ENCODE assay signal across 12 cellular contexts in genomic region chr19:1041835-1042685, GRCh38. TPM values are rescaled to one million over a fixed set of nuclear protein-coding genes. Genes with fewer than 3 reads are reported as not detected.
A peak's percentile ranks its signal among the peaks of the same experiment; 100 is the strongest.
DNase-seq lines count a peak whose midpoint lies in the region; ATAC-seq and TF ChIP-seq lines count a peak whose summit lies in the region.
"Had no signal": no experiment of that assay in that cellular context is flagged by ENCODE, and none has a peak within 500 bp of the region (broad histone marks: within the 10 kb centered on the region; RNA-seq: fewer than 3 reads in every experiment).

No MANE protein-coding gene starts in this region.

- H3K36me3 ChIP-seq in BE2C (no peaks in the 10 kb centered on the region), mucosa of descending colon (ENCODE audit: low read depth) (no peaks in the 10 kb centered on the region), hepatocyte (replicated peaks; ENCODE audit: insufficient read depth, low read depth) (no peaks in the 10 kb centered on the region)

- H3K9me2 ChIP-seq in hepatocyte (replicated peaks; ENCODE audit: insufficient read depth), result no peaks in the 10 kb centered on the region

- DNase-seq in BE2C (peak; percentile 59), H9 (peak; percentile 27), activated B cell treated with CpG ODN at 0.5 μM for 24 hours (no peak), mucosa of descending colon (peak; percentile 92 to 95 (median 94)), hepatocyte (ENCODE audit: low spot score) (no peak)
- DNase-seq in activated effector memory CD4-positive, alpha-beta T cell treated with anti-CD3 and anti-CD28 coated beads, Interleukin-2, amount 50 U/mL, for 16 hours, result no peak
- DNase-seq: GF-D8 had no signal

- H4K20me1 ChIP-seq in H9 (ENCODE audit: control insufficient read depth, insufficient read depth, insufficient read length), result no peaks in the 10 kb centered on the region
- no peaks in the 10 kb centered on the region for H4K20me1 ChIP-seq in hepatocyte (ENCODE audit: insufficient read depth, poor library complexity, severe bottlenecking)

- no peaks in the 10 kb centered on the region for H3K27me3 ChIP-seq in BE2C
- no peaks in the 10 kb centered on the region for H3K27me3 ChIP-seq in H9 (ENCODE audit: insufficient read depth, low read length)
- no peaks in the 10 kb centered on the region for H3K27me3 ChIP-seq in hepatocyte

- H3K27ac ChIP-seq in H9 (ENCODE audit: insufficient read length, low read depth, low read length), result no peak overlapping the region
- H3K27ac ChIP-seq in hepatocyte, result no peak overlapping the region

- no peaks in the 10 kb centered on the region for H3K79me1 ChIP-seq in H9 (ENCODE audit: insufficient read depth, low read depth, low read length, poor library complexity, severe bottlenecking)

- H4K8ac ChIP-seq in H9 (replicated peaks; ENCODE audit: insufficient read length, low read depth, low read length), result no peak overlapping the region

- H3K23me2 ChIP-seq in H9 (ENCODE audit: insufficient read length, low read depth, low read length, poor library complexity, severe bottlenecking), result peaks cover 9% of the 10 kb centered on the region

- H3K4ac ChIP-seq in H9 (ENCODE audit: low read depth, low read length), result no peak overlapping the region

- H2BK120ac ChIP-seq in H9 (ENCODE audit: low read depth, low read length, poor library complexity, severe bottlenecking), result no peak overlapping the region

- H3K79me2 ChIP-seq in H9 (ENCODE audit: insufficient read depth, low read length) (no peaks in the 10 kb centered on the region), hepatocyte (no peaks in the 10 kb centered on the region)

- H3K9ac ChIP-seq in H9 (ENCODE audit: extremely low read depth, insufficient read length, low read length), result no peak overlapping the region

- H3K4me1 ChIP-seq in BE2C (peaks cover 10% of the 10 kb centered on the region), H9 (ENCODE audit: insufficient read depth, low read length) (no peaks in the 10 kb centered on the region; the same call in 1 of the 2 replicates), mucosa of descending colon (ENCODE audit: low read depth) (peaks cover 41% of the 10 kb centered on the region), hepatocyte (ENCODE audit: insufficient read depth) (peaks cover 8% of the 10 kb centered on the region)

- H3K4me3 Mint-ChIP-seq in H9 (peak overlapping the region in 1 of 2 experiments; percentile 23; a peak in 1 of 5 replicates), activated B cell treated with CpG ODN at 0.5 μM for 24 hours (peak overlapping the region; percentile 98)

- H3K27me3 Mint-ChIP-seq in H9 (ENCODE audit: low read depth) (peaks cover 2% of the 10 kb centered on the region; the same call in 1 of the 2 replicates), activated B cell treated with CpG ODN at 0.5 μM for 24 hours (no peaks in the 10 kb centered on the region)

- no peak overlapping the region for H2AK5ac ChIP-seq in H9 (ENCODE audit: insufficient read length, low read length)

- no peak overlapping the region for H4K91ac ChIP-seq in H9 (ENCODE audit: insufficient read length, low read depth, low read length)

- no peak overlapping the region for H3K18ac ChIP-seq in H9 (ENCODE audit: insufficient read length, low read depth, low read length)

- no peak overlapping the region for H3K27ac Mint-ChIP-seq in H9
- H3K27ac Mint-ChIP-seq in activated B cell treated with CpG ODN at 0.5 μM for 24 hours, result no peak overlapping the region
- H3K27ac Mint-ChIP-seq: T-helper 1 cell treated with Interleukin-12 subunit alpha and Interleukin-12 subunit beta and Interleukin-4 antibody, amounts not matched to agents 30 μg/mL and 1 μg/mL, for 36 hours had no signal

- H2BK15ac ChIP-seq in H9 (ENCODE audit: low read depth, low read length), result no peak overlapping the region

- intact Hi-C loops in activated B cell treated with CpG ODN at 0.5 μM for 24 hours (cut with micrococcal nuclease) (loop anchor here (1.0 to 2.0 kb wide), 3 partner anchors 15 to 21 kb away; partner anchors contain the start of genes CNN2, RNU6-2 and TMEM259), mucosa of descending colon (cut with DNase I, micrococcal nuclease) (no loop called here)

- H3K9me3 ChIP-seq in BE2C, result no peaks in the 10 kb centered on the region
- no peaks in the 10 kb centered on the region for H3K9me3 ChIP-seq in H9 (ENCODE audit: control insufficient read depth, low read depth, low read length)
- no peaks in the 10 kb centered on the region for H3K9me3 ChIP-seq in mucosa of descending colon
- no peaks in the 10 kb centered on the region for H3K9me3 ChIP-seq in hepatocyte (ENCODE audit: low read depth)

- no peak overlapping the region for H4K5ac ChIP-seq in H9 (ENCODE audit: insufficient read length, low read depth, low read length)

- H3K14ac ChIP-seq in H9 (ENCODE audit: insufficient read depth, low read length), result no peak overlapping the region

- H3K56ac ChIP-seq in H9 (ENCODE audit: insufficient read length, low read depth, low read length), result no peak overlapping the region

- no peak overlapping the region for H2BK12ac ChIP-seq in H9 (ENCODE audit: insufficient read length, low read depth, low read length)

- H3K4me3 ChIP-seq in BE2C (ENCODE audit: low read depth, low read length) (peak overlapping the region; percentile 51), mucosa of descending colon (no peak overlapping the region), hepatocyte (no peak overlapping the region)

- no peak overlapping the region for H2BK5ac ChIP-seq in H9 (ENCODE audit: insufficient read length, low read length)

- no peak overlapping the region for H3T11ph ChIP-seq in H9 (ENCODE audit: low read length)

- POLR2A ChIA-PET in activated B cell treated with CpG ODN at 0.5 μM for 24 hours (lab: Charles Lee), result interaction anchor here (0.5 to 9.9 kb wide), 9 partner anchors 14 to 1238 kb away, joined by 3 to 365 read pairs (median 9); partner anchors contain the start of genes ARHGAP45, CNN2, RNU6-2 and TMEM259

- ATAC-seq in activated B cell treated with CpG ODN at 0.5 μM for 24 hours (ENCODE audit: low read depth) (no peak), mucosa of descending colon (peak; percentile 72), HG02852 (IDR thresholded peaks at IDR 0.05; ENCODE audit: unreplicated experiment) (no peak), HG02763 (IDR thresholded peaks at IDR 0.05; ENCODE audit: unreplicated experiment) (no peak)

- H2AFZ ChIP-seq in H9 (ENCODE audit: low read length) (no peak overlapping the region), hepatocyte (no peak overlapping the region)

- no peak overlapping the region for H3K4me2 ChIP-seq in H9 (ENCODE audit: insufficient read depth, insufficient read length, low read length)
- no peak overlapping the region for H3K4me2 ChIP-seq in hepatocyte

- peaks cover 13 to 29% of the 10 kb centered on the region in 2 experiments for H3K4me1 Mint-ChIP-seq in H9
- peaks cover 47% of the 10 kb centered on the region for H3K4me1 Mint-ChIP-seq in activated B cell treated with CpG ODN at 0.5 μM for 24 hours

- no CpG with 5 or more reads among the region's 43 CpGs for WGBS in H9 (ENCODE audit: extremely low coverage, insufficient read length, low lambda C conversion rate)
- WGBS in hepatocyte (ENCODE audit: low lambda C conversion rate, missing lambda C conversion rate), result 89% methylated on average over 37 of the region's 43 CpGs

- H3K9me3 Mint-ChIP-seq in H9, result no peaks in the 10 kb centered on the region
- H3K9me3 Mint-ChIP-seq in activated B cell treated with CpG ODN at 0.5 μM for 24 hours, result no peaks in the 10 kb centered on the region
- H3K9me3 Mint-ChIP-seq: T-helper 1 cell treated with Interleukin-12 subunit alpha and Interleukin-12 subunit beta and Interleukin-4 antibody, amounts not matched to agents 30 μg/mL and 1 μg/mL, for 36 hours had no signal

- H2BK20ac ChIP-seq in H9 (ENCODE audit: low read depth, low read length, poor library complexity, severe bottlenecking), result no peak overlapping the region

- no peak overlapping the region for H3K23ac ChIP-seq in H9 (ENCODE audit: insufficient read length, low read depth, low read length)

- CTCF ChIA-PET in activated B cell treated with CpG ODN at 0.5 μM for 24 hours (lab: Charles Lee), result no interaction called here

- H3K36me3 Mint-ChIP-seq in H9 (ENCODE audit: insufficient read depth in 1 of 3, low read depth in 3 of 3) (peaks cover 10 to 35% (median 18%) of the 10 kb centered on the region in 3 experiments; a peak in 6 of 7 replicates), activated B cell treated with CpG ODN at 0.5 μM for 24 hours (ENCODE audit: low read depth) (peaks cover 42% of the 10 kb centered on the region)

- no peak for TF ChIP-seq CTCF in BE2C (IDR thresholded peaks at IDR 0.05; ENCODE audit: low read depth, low read length)
- TF ChIP-seq CTCF in H9 (conservative IDR thresholded peaks at IDR 0.05), result no peak
- TF ChIP-seq CTCF in activated B cell treated with CpG ODN at 0.5 μM for 24 hours (IDR thresholded peaks at IDR 0.05), result no peak
- TF ChIP-seq CTCF in mucosa of descending colon (IDR thresholded peaks at IDR 0.05), result no peak
- TF ChIP-seq CTCF in hepatocyte (IDR thresholded peaks at IDR 0.05; ENCODE audit: poor library complexity), result no peak

RNA-seq across cellular contexts. Expression of gene ABCA7, which starts 2.2 kb away (rescaled TPM):
- 16.4 TPM for polyA plus RNA-seq in BE2C (2012; ENCODE audit: insufficient read depth, insufficient read length, low read depth)
- total RNA-seq in H9 (2021), result 28.3 and 34.6 TPM in 2 replicates
- 164 and 188 TPM in 2 replicates for total RNA-seq in activated B cell treated with CpG ODN at 0.5 μM for 24 hours
- total RNA-seq in mucosa of descending colon, result 10 to 100 TPM; 23.5 to 25.6 (median 25.6) TPM
- total RNA-seq in hepatocyte, result 8.2 and 17.8 TPM in 2 replicates
- polyA plus RNA-seq in hepatocyte, result 26.8 and 38.1 TPM in 2 replicates

RNA-seq across cellular contexts. Expression of gene CNN2, which starts 15.7 kb away (rescaled TPM):
- 3.0 TPM for polyA plus RNA-seq in BE2C (2012; ENCODE audit: insufficient read depth, insufficient read length, low read depth)
- 524 and 529 TPM in 2 replicates for total RNA-seq in H9 (2021)
- 352 and 371 TPM in 2 replicates for total RNA-seq in activated B cell treated with CpG ODN at 0.5 μM for 24 hours
- total RNA-seq in mucosa of descending colon, result 10 to 100 TPM; 65.0 to 88.8 (median 84.7) TPM
- total RNA-seq in hepatocyte, result 88.5 and 115 TPM in 2 replicates
- polyA plus RNA-seq in hepatocyte, result 229 and 247 TPM in 2 replicates

RNA-seq across cellular contexts. Expression of gene RNU6-2, which starts 20.7 kb away (rescaled TPM):
- polyA plus RNA-seq in BE2C (2012; ENCODE audit: insufficient read depth, insufficient read length, low read depth), result not detected
- total RNA-seq in H9 (2021) (not detected in 2 replicates), activated B cell treated with CpG ODN at 0.5 μM for 24 hours (not detected in 2 replicates), mucosa of descending colon (not detected), hepatocyte (not detected in 2 replicates)
- not detected in 2 replicates for polyA plus RNA-seq in hepatocyte
- total RNA-seq: lung microvascular endothelial cell, urinary bladder had no signal
- polyA plus RNA-seq: urinary bladder had no signal

RNA-seq across cellular contexts. Expression of gene TMEM259, which starts 21.1 kb away (rescaled TPM):
- polyA plus RNA-seq in BE2C (2012; ENCODE audit: insufficient read depth, insufficient read length, low read depth), result 687 TPM
- total RNA-seq in H9 (2021) (169 and 171 TPM in 2 replicates), activated B cell treated with CpG ODN at 0.5 μM for 24 hours (223 and 257 TPM in 2 replicates), mucosa of descending colon (100 to 1,000 TPM; 185 to 199 (median 190) TPM), hepatocyte (108 and 169 TPM in 2 replicates)
- 311 and 383 TPM in 2 replicates for polyA plus RNA-seq in hepatocyte

RNA-seq across cellular contexts. Expression of gene ARHGAP45, which starts 24.9 kb away (rescaled TPM):
- 31.2 TPM for polyA plus RNA-seq in BE2C (2012; ENCODE audit: insufficient read depth, insufficient read length, low read depth)
- total RNA-seq in H9 (2021), result 35.0 and 39.8 TPM in 2 replicates
- 266 and 312 TPM in 2 replicates for total RNA-seq in activated B cell treated with CpG ODN at 0.5 μM for 24 hours
- total RNA-seq in mucosa of descending colon, result 10 to 100 TPM; 33.9 to 64.3 (median 58.8) TPM
- total RNA-seq in hepatocyte, result 11.0 and 12.9 TPM in 2 replicates
- polyA plus RNA-seq in hepatocyte, result 16.0 and 18.3 TPM in 2 replicates

Comparison
In these comparisons a context has a peak if more than half of its experiments do, and no peak if none do; other contexts are left out.
1. DNase-seq: peak in BE2C (single experiment), H9 (single experiment) and mucosa of descending colon (3 of 3); none in activated B cell treated with CpG ODN at 0.5 μM for 24 hours (single experiment), activated effector memory CD4-positive, alpha-beta T cell treated with anti-CD3 and anti-CD28 coated beads, Interleukin-2, amount 50 U/mL, for 16 hours (single experiment) and hepatocyte (single experiment).